Comparison of ENCODE assay signal across 18 cellular contexts in genomic region chr9:21056931-21057330, GRCh38. TPM values are rescaled to one million over a fixed set of nuclear protein-coding genes. Genes with fewer than 3 reads are reported as not detected.
A peak's percentile ranks its signal among the peaks of the same experiment; 100 is the strongest.
DNase-seq lines count a peak whose midpoint lies in the region; ATAC-seq and TF ChIP-seq lines count a peak whose summit lies in the region.
"Had no signal": no experiment of that assay in that cellular context is flagged by ENCODE, and none has a peak within 500 bp of the region (broad histone marks: within the 10 kb centered on the region; RNA-seq: fewer than 3 reads in every experiment).

No MANE protein-coding gene starts in this region.

- H3K4me3 ChIP-seq in A673 (ENCODE audit: low read depth, low read length, poor library complexity, severe bottlenecking) (no peak overlapping the region), HFF-Myc (replicated peaks; ENCODE audit: low read depth, low read length) (no peak overlapping the region), fibroblast of mammary gland (ENCODE audit: control insufficient read depth, low read depth, low read length) (no peak overlapping the region), heart right ventricle (no peak overlapping the region), H7 (ENCODE audit: insufficient read depth, low read depth, low read length) (no peak overlapping the region), right atrium auricular region (no peak overlapping the region)
- H3K4me3 ChIP-seq: transverse colon had no signal

- DNase-seq in A673 (ENCODE audit: low spot score) (peak; percentile 1), HFF-Myc (ENCODE audit: extremely low read depth, low read depth) (peak; percentile 78), RPMI7951 (ENCODE audit: low read depth) (peak; percentile 79), fibroblast of mammary gland (ENCODE audit: low read depth) (peak; percentile 69), heart right ventricle (no peak), H7 (no peak), NCI-H345 treated with DMSO at 0.1 percent for 48 hours (lab: John Stamatoyannopoulos, UW; ENCODE audit: unreplicated experiment) (no peak), right atrium auricular region (ENCODE audit: low spot score) (no peak)
- DNase-seq: aorta; Caco-2; NCI-H1092 treated with DMSO at 0.1 percent for 48 hours; NCI-H510A treated with DMSO at 0.1 percent for 48 hours; stimulated activated CD4-positive, alpha-beta T cell treated with anti-CD3 and anti-CD28 coated beads, Interleukin-4, amount 100 ng/mL, for 4 hours; transverse colon had no signal

- POLR2A ChIA-PET in A673 (lab: Charles Lee; ENCODE audit: low non-redundant PET): no interaction called here

- intact Hi-C loops in A673 (cut with micrococcal nuclease; ENCODE audit: unreplicated experiment): no loop called here
- intact Hi-C loops in heart right ventricle (cut with DNase I): no loop called here

- CTCF ChIA-PET in A673 (lab: Charles Lee): no interaction called here

- TF ChIP-seq CTCF in A673 (conservative IDR thresholded peaks at IDR 0.05; ENCODE audit: low read depth, low read length) (no peak), HFF-Myc (IDR thresholded peaks at IDR 0.05; ENCODE audit: low read depth, low read length, missing control alignments) (no peak), fibroblast of mammary gland (conservative IDR thresholded peaks at IDR 0.05; ENCODE audit: control insufficient read depth, insufficient read depth, low read depth, low read length) (no peak), heart right ventricle (IDR thresholded peaks at IDR 0.05) (no peak), right atrium auricular region (IDR thresholded peaks at IDR 0.05) (no peak)

- no TSS peak for BruUV-seq in A673 (replicated peaks; lab: Mats Ljungman, UMichigan)

- H3K36me3 ChIP-seq in A673 (ENCODE audit: insufficient read depth, low read length, poor library complexity, severe bottlenecking) (no peaks in the 10 kb centered on the region), heart right ventricle (no peaks in the 10 kb centered on the region), H7 (replicated peaks; ENCODE audit: control insufficient read depth, insufficient read depth, low read length) (no peaks in the 10 kb centered on the region), right atrium auricular region (no peaks in the 10 kb centered on the region)
- H3K36me3 ChIP-seq: transverse colon had no signal

- H3K4me1 ChIP-seq in A673 (ENCODE audit: insufficient read depth, low read length, poor library complexity, severe bottlenecking) (no peaks in the 10 kb centered on the region), heart right ventricle (peaks cover 0 to 10% (median 0%) of the 10 kb centered on the region in 9 donors), right atrium auricular region (no peaks in the 10 kb centered on the region)
- H3K4me1 ChIP-seq: Caco-2, transverse colon had no signal

- H3K9me3 ChIP-seq in A673 (ENCODE audit: low read depth, low read length, poor library complexity, severe bottlenecking): no peaks in the 10 kb centered on the region
- no peaks in the 10 kb centered on the region for H3K9me3 ChIP-seq in heart right ventricle
- H3K9me3 ChIP-seq in right atrium auricular region: no peaks in the 10 kb centered on the region
- H3K9me3 ChIP-seq: Caco-2, transverse colon had no signal

- ATAC-seq in heart right ventricle: no peak

- H3K27ac ChIP-seq in A673 (ENCODE audit: low read depth, low read length, poor library complexity, severe bottlenecking) (no peak overlapping the region), heart right ventricle (no peak overlapping the region), right atrium auricular region (no peak overlapping the region)
- H3K27ac ChIP-seq: transverse colon, VCaP had no signal

- 57 to 74% methylated on average over 1 of the region's 1 CpG for WGBS in heart right ventricle, 2 donors

- H3K27me3 ChIP-seq in A673 (replicated peaks; ENCODE audit: insufficient read depth, low read depth, low read length, poor library complexity) (no peaks in the 10 kb centered on the region), heart right ventricle (no peaks in the 10 kb centered on the region), H7 (ENCODE audit: control insufficient read depth, insufficient read depth, low read length) (no peaks in the 10 kb centered on the region), right atrium auricular region (no peaks in the 10 kb centered on the region)
- H3K27me3 ChIP-seq: transverse colon had no signal

RNA-seq across cellular contexts. Expression of gene IFNB1, which starts 20.8 kb away (rescaled TPM):
- total RNA-seq in A673 (2021) (not detected in 2 replicates), heart right ventricle (not detected), right atrium auricular region (not detected)
- total RNA-seq in RPMI7951 (2014; rRNA removed; shearing (Covaris generic)): not detected in 2 replicates
- polyA plus RNA-seq in heart right ventricle: not detected
- total RNA-seq in H7 (2014; rRNA removed; shearing (Covaris generic)): not detected in 2 replicates
- total RNA-seq: activated T-helper 2 cell treated with anti-CD3 and anti-CD28 coated beads, Interferon-gamma antibody, Interleukin-2, Interleukin-4, amounts not matched to agents 10 μg/mL and 5 μg/mL and 100 μg/mL, durations not matched to agents 14 hours and 24 hours and 36 hours; aorta; Caco-2; dermis microvascular lymphatic vessel endothelial cell; lung microvascular endothelial cell; transverse colon had no signal
- polyA plus RNA-seq: aorta had no signal

RNA-seq across cellular contexts. Expression of gene HACD4, which starts 25.5 kb away (rescaled TPM):
- total RNA-seq in A673 (2021) (0.19 and 0.26 TPM in 2 replicates), heart right ventricle (1 to 10 TPM in 2 of 10 donors, under 1 TPM in 8; 0.45 to 1.9 (median 0.63) TPM), right atrium auricular region (1 to 10 TPM in 1 of 2 donors, under 1 TPM in 1; 0.82 to 1.7 TPM)
- total RNA-seq in RPMI7951 (2014; rRNA removed; shearing (Covaris generic)): under 0.01 and 0.24 TPM in 2 replicates
- under 1 TPM; 0.23 to 0.29 TPM for polyA plus RNA-seq in heart right ventricle
- total RNA-seq in H7 (2014; rRNA removed; shearing (Covaris generic)): 0.42 and 0.55 TPM in 2 replicates
- total RNA-seq: Caco-2 had no signal

Comparison
In these comparisons a context has a peak if more than half of its experiments do, and no peak if none do; other contexts are left out.
1. DNase-seq: peak in A673 (single experiment), HFF-Myc (single experiment), RPMI7951 (single experiment) and fibroblast of mammary gland (single experiment); none in heart right ventricle (0 of 2), H7 (single experiment), NCI-H345 treated with DMSO at 0.1 percent for 48 hours (single experiment) and right atrium auricular region (single experiment).